33 cellular contexts compared by ENCODE assay signal in genomic region chr7:117282239-117282812, GRCh38. TPM values are rescaled to one million over a fixed set of nuclear protein-coding genes. Genes with fewer than 3 reads are reported as not detected.
"Had no signal": no experiment of that assay in that cellular context is flagged by ENCODE, and none has a peak within 500 bp of the region (broad histone marks: within the 10 kb centered on the region; RNA-seq: fewer than 3 reads in every experiment).

No MANE protein-coding gene starts in this region.

- H3K4me1 Mint-ChIP-seq: activated CD4-positive, alpha-beta T cell treated with anti-CD3 and anti-CD28 coated beads, Interleukin-2, amount 10 ng/mL, durations not matched to agents 24 days and 14 days; activated naive CD8-positive, alpha-beta T cell treated with anti-CD3 and anti-CD28 coated beads, Interleukin-2, amount 10 ng/mL, durations not matched to agents 7 days and 5 days; activated T-helper 17 cell treated with anti-CD3 and anti-CD28 coated beads, Interleukin-2, amount 50 U/mL, for 72 hours; brain had no signal

- ATAC-seq: activated CD8-positive, alpha-beta T cell treated with anti-CD3 and anti-CD28 coated beads for 36 hours; activated T-cell treated with anti-CD3 and anti-CD28 coated beads, Interleukin-2, amount 50 U/mL, for 72 hours; activated T-helper 17 cell treated with anti-CD3 and anti-CD28 coated beads, Interleukin-2, amount 50 U/mL, for 72 hours; Panc1 had no signal

- H3K4me3 Mint-ChIP-seq: activated CD4-positive, alpha-beta T cell treated with anti-CD3 and anti-CD28 coated beads, Interleukin-2, amount 10 ng/mL, durations not matched to agents 24 days and 14 days; activated CD8-positive, alpha-beta T cell treated with anti-CD3 and anti-CD28 coated beads for 36 hours; activated naive CD8-positive, alpha-beta T cell treated with anti-CD3 and anti-CD28 coated beads, Interleukin-2, amount 10 ng/mL, durations not matched to agents 7 days and 5 days; activated T-cell treated with anti-CD3 and anti-CD28 coated beads, Interleukin-2, amount 50 U/mL, for 72 hours; activated T-helper 17 cell treated with anti-CD3 and anti-CD28 coated beads, Interleukin-2, amount 50 U/mL, for 72 hours; brain had no signal

- H3K27ac ChIP-seq: adrenal gland had no signal

- H3K36me3 ChIP-seq: adrenal gland, MG63 had no signal

- DNase-seq: activated CD4-positive, alpha-beta T cell treated with anti-CD3 and anti-CD28 coated beads, Interleukin-2, amount 10 ng/mL, durations not matched to agents 24 days and 14 days; activated CD4-positive, alpha-beta T cell treated with anti-CD3 and anti-CD28 coated beads, Interleukin-2, amount 50 U/mL, for 4 hours; activated CD8-positive, alpha-beta T cell treated with anti-CD3 and anti-CD28 coated beads for 36 hours; activated effector memory CD4-positive, alpha-beta T cell treated with anti-CD3 and anti-CD28 coated beads, Interleukin-2, amount 50 U/mL, for 16 hours; activated naive CD4-positive, alpha-beta T cell; activated naive CD4-positive, alpha-beta T cell treated with anti-CD3 and anti-CD28 coated beads, Interleukin-2, amount 50 U/mL, for 16 hours; activated naive CD8-positive, alpha-beta T cell treated with anti-CD3 and anti-CD28 coated beads, Interleukin-2, amount 10 ng/mL, durations not matched to agents 7 days and 5 days; activated T-cell treated with anti-CD3 and anti-CD28 coated beads, Interleukin-2, amount 50 U/mL, for 1 hour; activated T-cell treated with anti-CD3 and anti-CD28 coated beads, Interleukin-2, amount 50 U/mL, for 72 hours; adrenal gland; central memory CD4-positive, alpha-beta T cell; Kasumi-1; MG63; NCI-H1048; NCI-H1105 treated with DMSO at 0.1 percent for 48 hours; NCI-H1436; NCI-H1694; NCI-H1930; NCI-H2081 treated with DMSO at 0.1 percent for 48 hours; NCI-H524 treated with DMSO at 0.1 percent for 48 hours; SHP77; SW 1271; T-helper 1 cell; T-helper 2 cell; T-helper 9 cell had no signal

- H3K27me3 ChIP-seq: adrenal gland, MG63 had no signal

- H3K4me1 ChIP-seq: adrenal gland had no signal

- FAIRE-seq: bronchial epithelial cell, TTC549 had no signal

- H3K9me3 Mint-ChIP-seq: activated CD4-positive, alpha-beta T cell treated with anti-CD3 and anti-CD28 coated beads, Interleukin-2, amount 10 ng/mL, durations not matched to agents 24 days and 14 days; activated CD8-positive, alpha-beta T cell treated with anti-CD3 and anti-CD28 coated beads for 36 hours; activated naive CD8-positive, alpha-beta T cell treated with anti-CD3 and anti-CD28 coated beads, Interleukin-2, amount 10 ng/mL, durations not matched to agents 7 days and 5 days; activated T-cell treated with anti-CD3 and anti-CD28 coated beads, Interleukin-2, amount 50 U/mL, for 72 hours; activated T-helper 17 cell treated with anti-CD3 and anti-CD28 coated beads, Interleukin-2, amount 50 U/mL, for 72 hours had no signal

- H3K4me3 ChIP-seq: adrenal gland, MG63 had no signal

- H3K36me3 Mint-ChIP-seq: activated naive CD8-positive, alpha-beta T cell treated with anti-CD3 and anti-CD28 coated beads, Interleukin-2, amount 10 ng/mL, durations not matched to agents 7 days and 5 days; brain had no signal

- H3K9me3 ChIP-seq: adrenal gland, MG63 had no signal

- H3K27me3 Mint-ChIP-seq: activated CD4-positive, alpha-beta T cell treated with anti-CD3 and anti-CD28 coated beads, Interleukin-2, amount 10 ng/mL, durations not matched to agents 24 days and 14 days; activated naive CD8-positive, alpha-beta T cell treated with anti-CD3 and anti-CD28 coated beads, Interleukin-2, amount 10 ng/mL, durations not matched to agents 7 days and 5 days; activated T-helper 17 cell treated with anti-CD3 and anti-CD28 coated beads, Interleukin-2, amount 50 U/mL, for 72 hours had no signal

- H3K27ac Mint-ChIP-seq: activated CD4-positive, alpha-beta T cell treated with anti-CD3 and anti-CD28 coated beads, Interleukin-2, amount 10 ng/mL, durations not matched to agents 24 days and 14 days; activated CD8-positive, alpha-beta T cell treated with anti-CD3 and anti-CD28 coated beads for 36 hours; activated naive CD8-positive, alpha-beta T cell treated with anti-CD3 and anti-CD28 coated beads, Interleukin-2, amount 10 ng/mL, durations not matched to agents 7 days and 5 days; activated T-cell treated with anti-CD3 and anti-CD28 coated beads, Interleukin-2, amount 50 U/mL, for 72 hours; activated T-helper 17 cell treated with anti-CD3 and anti-CD28 coated beads, Interleukin-2, amount 50 U/mL, for 72 hours had no signal

RNA-seq across cellular contexts. Expression of gene WNT2, which starts 40.5 kb away (rescaled TPM):
- total RNA-seq: activated CD4-positive, alpha-beta T cell treated with anti-CD3 and anti-CD28 coated beads, Interleukin-2, amount 10 ng/mL, durations not matched to agents 24 days and 14 days; activated CD8-positive, alpha-beta memory T cell treated with anti-CD3 and anti-CD28 coated beads for 36 hours; activated CD8-positive, alpha-beta T cell treated with anti-CD3 and anti-CD28 coated beads for 36 hours; activated naive CD8-positive, alpha-beta T cell treated with anti-CD3 and anti-CD28 coated beads, Interleukin-2, amount 10 ng/mL, durations not matched to agents 7 days and 5 days; activated T-cell treated with anti-CD3 and anti-CD28 coated beads, Interleukin-2, amount 50 U/mL, for 72 hours; activated T-helper 17 cell treated with anti-CD3 and anti-CD28 coated beads, Interleukin-2, amount 50 U/mL, for 72 hours; NCI-H460; RPMI7951 had no signal
